ENCODE assay signal across 8 cellular contexts in genomic region chr13:49247722-49248432, GRCh38. TPM values are rescaled to one million over a fixed set of nuclear protein-coding genes. Genes with fewer than 3 reads are reported as not detected.
DNase-seq lines count a peak whose midpoint lies in the region; FAIRE-seq and TF ChIP-seq lines count a peak whose summit lies in the region.

CDADC1 (plus strand) TSS chr13:49247925; CDS start chr13:49248038, 113 bp downstream.

- H3K4me3 ChIP-seq in HAP-1 (peak within 1 kb of the TSS; percentile 71), MM.1S (ENCODE audit: low read length) (peak within 1 kb of the TSS; percentile 81), neuronal stem cell (ENCODE audit: low read length in 2 of 2) (peak within 1 kb of the TSS; percentile 74 to 94)

- peak within 1 kb of the TSS; percentile 82 for H3K9ac ChIP-seq in MM.1S (ENCODE audit: low read length)
- H3K9ac ChIP-seq in neuronal stem cell (ENCODE audit: low read depth, low read length, poor library complexity) = peak within 1 kb of the TSS; percentile 85

- in situ Hi-C loops in G401 (cut with HindIII; ENCODE audit: low sequenced_read_pairs) (no loop called here), HAP-1 (cut with MboI; ENCODE audit: low sequenced_read_pairs) (no loop called here), SK-MEL-5 (cut with HindIII; ENCODE audit: low pct_unique_long_range_greater_than_20kb, low sequenced_read_pairs) (no loop called here)

- H2BK5ac ChIP-seq in neuronal stem cell (ENCODE audit: low read length) = no peak within 1 kb of the TSS

- no peak for TF ChIP-seq CTCF in MM.1S (IDR thresholded peaks at IDR 0.05; ENCODE audit: low read length)

- peak within 1 kb of the TSS; percentile 98 for H3K4me3 Mint-ChIP-seq in activated naive CD4-positive, alpha-beta T cell treated with anti-CD3 and anti-CD28 coated beads for 36 hours

- H3K23ac ChIP-seq in neuronal stem cell (ENCODE audit: low read depth, low read length, poor library complexity) = peak within 1 kb of the TSS; percentile 12

- DNase-seq in G401 (ENCODE audit: low spot score) (peak; percentile 97), HAP-1 (ENCODE audit: low spot score in 2 of 2) (peak; percentile 89 to 99), MM.1S (peak; percentile 92), SK-MEL-5 (ENCODE audit: low read depth, low spot score) (peak; percentile 97), frontal cortex (ENCODE audit: low spot score in 2 of 2) (peak; percentile 66 to 91), neuronal stem cell (ENCODE audit: low spot score) (peak; percentile 93), substantia nigra (lab: John Stamatoyannopoulos, UW) (peak; percentile 61 to 99 (median 92))
- peak; percentile 96 for DNase-seq in activated naive CD4-positive, alpha-beta T cell treated with anti-CD3 and anti-CD28 coated beads for 36 hours

- peaks cover 14% of the 10 kb centered on the region for H3K79me2 ChIP-seq in MM.1S (ENCODE audit: low read length)

- H3F3A ChIP-seq in MM.1S (ENCODE audit: insufficient read depth, low read length) = no peaks in the 10 kb centered on the region

- no peaks in the 10 kb centered on the region for H3K79me1 ChIP-seq in neuronal stem cell (ENCODE audit: low read depth, low read length)

- peak within 1 kb of the TSS; percentile 50; the same call in 1 of the 2 replicates for H3K27ac ChIP-seq in MM.1S (ENCODE audit: low read length)
- H3K27ac ChIP-seq in neuronal stem cell (replicated peaks; ENCODE audit: low read length) = peak within 1 kb of the TSS; percentile 37
- peak within 1 kb of the TSS; percentile 78 for H3K27ac ChIP-seq in substantia nigra (ENCODE audit: low read depth, low read length, poor library complexity, severe bottlenecking)

- H2AFZ ChIP-seq in MM.1S (ENCODE audit: low read length) (peak within 1 kb of the TSS; percentile 85), neuronal stem cell (ENCODE audit: low read length) (peak within 1 kb of the TSS; percentile 92)

- peak within 1 kb of the TSS; percentile 4 for H3K18ac ChIP-seq in neuronal stem cell (ENCODE audit: low read length)

- peaks cover 34% of the 10 kb centered on the region for H3K4me1 Mint-ChIP-seq in activated naive CD4-positive, alpha-beta T cell treated with anti-CD3 and anti-CD28 coated beads for 36 hours (ENCODE audit: low read depth)

- WGBS in neuronal stem cell (ENCODE audit: extremely low coverage in 2 of 2, insufficient read length in 2 of 2, insufficient replicate concordance in 1 of 2), 2 donors = no CpG with 5 or more reads among the region's 42 CpGs

- no peak within 1 kb of the TSS for H4K91ac ChIP-seq in neuronal stem cell (ENCODE audit: low read depth, low read length, poor library complexity)

- no peak within 1 kb of the TSS for H2AK5ac ChIP-seq in neuronal stem cell (ENCODE audit: low read depth, low read length)

- H2BK120ac ChIP-seq in neuronal stem cell (ENCODE audit: low read depth, low read length) = no peak within 1 kb of the TSS

- FAIRE-seq in frontal cortex (lab: Jason Lieb, UNC) = peak; percentile 10

- CTCF ChIA-PET in activated naive CD4-positive, alpha-beta T cell treated with anti-CD3 and anti-CD28 coated beads for 36 hours (lab: Charles Lee) = interaction anchor here (1.0 to 2.6 kb wide), 6 partner anchors 8 to 359 kb away, joined by 4 to 17 read pairs (median 5); no protein-coding TSS in a partner anchor

- no peak within 1 kb of the TSS for H4K8ac ChIP-seq in neuronal stem cell (ENCODE audit: low read depth, low read length)

- no peaks in the 10 kb centered on the region for H3K27me3 Mint-ChIP-seq in activated naive CD4-positive, alpha-beta T cell treated with anti-CD3 and anti-CD28 coated beads for 36 hours (ENCODE audit: low read depth)

- H3K9me3 Mint-ChIP-seq in activated naive CD4-positive, alpha-beta T cell treated with anti-CD3 and anti-CD28 coated beads for 36 hours = no peaks in the 10 kb centered on the region

- H3K4me1 ChIP-seq in HAP-1 (peaks cover 11% of the 10 kb centered on the region), MM.1S (ENCODE audit: low read length) (no peaks in the 10 kb centered on the region), neuronal stem cell (ENCODE audit: control insufficient read depth in 2 of 2, insufficient read depth in 1 of 2, low read depth in 1 of 2, low read length in 2 of 2) (no peaks in the 10 kb centered on the region)

- H3K9me2 ChIP-seq in MM.1S (replicated peaks; ENCODE audit: insufficient read depth, low read length) = no peaks in the 10 kb centered on the region

- no peak within 1 kb of the TSS for H3K14ac ChIP-seq in neuronal stem cell (ENCODE audit: low read length)

- H3K9me3 ChIP-seq in HAP-1 (no peaks in the 10 kb centered on the region), MM.1S (replicated peaks; ENCODE audit: insufficient read depth, low read length) (no peaks in the 10 kb centered on the region), neuronal stem cell (replicated peaks in 1 of 2; ENCODE audit: control insufficient read depth in 2 of 2, insufficient read depth in 1 of 2, low read depth in 1 of 2, low read length in 2 of 2) (peaks cover 0 to under 1% of the 10 kb centered on the region in 2 donors)

- H2BK15ac ChIP-seq in neuronal stem cell (ENCODE audit: low read length) = no peak within 1 kb of the TSS

- peaks cover 6% of the 10 kb centered on the region for H3K36me3 Mint-ChIP-seq in activated naive CD4-positive, alpha-beta T cell treated with anti-CD3 and anti-CD28 coated beads for 36 hours (ENCODE audit: low read depth)

- H3K36me3 ChIP-seq in HAP-1 (replicated peaks) = peaks cover 7% of the 10 kb centered on the region; the same call in 1 of the 2 replicates
- no peaks in the 10 kb centered on the region for H3K36me3 ChIP-seq in MM.1S (replicated peaks; ENCODE audit: insufficient read depth, low read length)
- peaks cover 0 to 4% of the 10 kb centered on the region in 2 donors for H3K36me3 ChIP-seq in neuronal stem cell (replicated peaks in 1 of 2; ENCODE audit: control insufficient read depth in 2 of 2, insufficient read depth in 2 of 2, low read length in 2 of 2)

- H3K4me2 ChIP-seq in MM.1S (ENCODE audit: low read depth, low read length) (peak within 1 kb of the TSS; percentile 86), neuronal stem cell (ENCODE audit: insufficient read depth, low read length, poor library complexity, severe bottlenecking) (peak within 1 kb of the TSS; percentile 64)

- H4K20me1 ChIP-seq in MM.1S (ENCODE audit: insufficient read depth, low read length) = no peaks in the 10 kb centered on the region

- no peaks in the 10 kb centered on the region for H3K27me3 ChIP-seq in HAP-1 (ENCODE audit: low read depth)
- H3K27me3 ChIP-seq in MM.1S (replicated peaks; ENCODE audit: insufficient read depth, low read length) = no peaks in the 10 kb centered on the region
- H3K27me3 ChIP-seq in neuronal stem cell (ENCODE audit: control insufficient read depth in 3 of 3, insufficient read depth in 3 of 3, low read depth in 1 of 3, low read length in 3 of 3) = no peaks in the 10 kb centered on the region

- intact Hi-C loops in activated naive CD4-positive, alpha-beta T cell treated with anti-CD3 and anti-CD28 coated beads for 36 hours (cut with micrococcal nuclease) = loop anchor here (1.0 to 5.0 kb wide), 10 partner anchors 27 to 596 kb away; partner anchors contain the start of genes CAB39L, CYSLTR2, EBPL and KPNA3

- H2BK12ac ChIP-seq in neuronal stem cell (ENCODE audit: low read length) = no peak within 1 kb of the TSS

- H3K4ac ChIP-seq in neuronal stem cell (ENCODE audit: low read length) = no peak within 1 kb of the TSS

- peak within 1 kb of the TSS; percentile 92 for H3K27ac Mint-ChIP-seq in activated naive CD4-positive, alpha-beta T cell treated with anti-CD3 and anti-CD28 coated beads for 36 hours

RNA-seq across cellular contexts. Expression of gene CDADC1, which starts in this region (rescaled TPM):
- 1.6 and 2.2 TPM in 2 replicates for total RNA-seq in G401 (2014; rRNA removed; shearing (Covaris generic))
- 4.9 and 7.6 TPM in 2 replicates for total RNA-seq in SK-MEL-5 (2014; rRNA removed; shearing (Covaris generic))
- 2.5 and 5.9 TPM in 2 replicates for polyA plus RNA-seq in SK-MEL-5 (2015; cell fraction: cytosol; rRNA removed)
- 5.6 and 6.2 TPM in 2 replicates for polyA plus RNA-seq in SK-MEL-5 (2015; cell fraction: nucleus; rRNA removed)
- 10 to 100 TPM; 13.2 to 14.7 TPM for total RNA-seq in activated naive CD4-positive, alpha-beta T cell treated with anti-CD3 and anti-CD28 coated beads for 36 hours
- 12.6 TPM for total RNA-seq in frontal cortex
- polyA plus RNA-seq in neuronal stem cell (2013, experiment 1 of 2) = 8.6 TPM
- polyA plus RNA-seq in neuronal stem cell (2013, experiment 2 of 2) = 8.6 TPM

Comparison
In these comparisons a context has a peak if more than half of its experiments do, and no peak if none do; other contexts are left out.
1. Peak in every context shown above with its lines: DNase-seq, H3K4me3 ChIP-seq and H3K27ac ChIP-seq.